Comparison of ENCODE assay signal across 18 cellular contexts in genomic region chr19:17114414-17114831, GRCh38. TPM values are rescaled to one million over a fixed set of nuclear protein-coding genes. Genes with fewer than 3 reads are reported as not detected.
DNase-seq lines count a peak whose midpoint lies in the region; ATAC-seq and TF ChIP-seq lines count a peak whose summit lies in the region.
"Had no signal": no experiment of that assay in that cellular context is flagged by ENCODE, and none has a peak within 500 bp of the region (broad histone marks: within the 10 kb centered on the region; RNA-seq: fewer than 3 reads in every experiment).

No MANE protein-coding gene starts in this region.

- peaks cover 12 to 15% of the 10 kb centered on the region in 2 donors for H3K4me1 ChIP-seq in esophagus (ENCODE audit: control insufficient read depth in 2 of 2, insufficient read depth in 2 of 2, low read length in 1 of 2)
- peaks cover 69 to 79% of the 10 kb centered on the region in 2 experiments for H3K4me1 ChIP-seq in neutrophil (ENCODE audit: control insufficient read depth in 1 of 2, insufficient read depth in 1 of 2, low read depth in 1 of 2, low read length in 1 of 2)

- no peak overlapping the region for H3K4me3 ChIP-seq in esophagus (ENCODE audit: low read depth in 1 of 2, low read length in 2 of 2)
- H3K4me3 ChIP-seq in neutrophil (ENCODE audit: low read depth in 1 of 2, low read length in 1 of 2), result peak overlapping the region in 1 of 2 experiments; percentile 56

- H3K9me3 Mint-ChIP-seq in WTC11, result no peaks in the 10 kb centered on the region
- H3K9me3 Mint-ChIP-seq: activated B cell treated with CpG ODN at 0.5 μM for 24 hours; activated naive CD4-positive, alpha-beta T cell treated with anti-CD3 and anti-CD28 coated beads, Interleukin-2, amount 10 ng/mL, durations not matched to agents 7 days and 5 days; HFFc6; T-cell had no signal

- H3K27me3 ChIP-seq in esophagus (ENCODE audit: control insufficient read depth in 1 of 2, insufficient read depth in 2 of 2, low read length in 2 of 2) (no peaks in the 10 kb centered on the region), neutrophil (no peaks in the 10 kb centered on the region)

- H3K36me3 ChIP-seq in esophagus (ENCODE audit: control insufficient read depth in 2 of 2, insufficient read depth in 2 of 2, low read length in 1 of 2), result peaks cover 0 to 19% of the 10 kb centered on the region in 2 donors
- peaks cover 12% of the 10 kb centered on the region for H3K36me3 ChIP-seq in neutrophil

- peak; percentile 65 for ATAC-seq in WTC11
- ATAC-seq in HG03108 (IDR thresholded peaks at IDR 0.05; ENCODE audit: unreplicated experiment), result no peak
- ATAC-seq: T-cell had no signal

- TF ChIP-seq CTCF in C4-2B (conservative IDR thresholded peaks at IDR 0.05) (no peak), WTC11 (IDR thresholded peaks at IDR 0.05) (no peak), neutrophil (IDR thresholded peaks at IDR 0.05) (no peak)

- no peaks in the 10 kb centered on the region for H3K9me3 ChIP-seq in esophagus (ENCODE audit: control insufficient read depth in 2 of 2, insufficient read depth in 1 of 2, low read depth in 1 of 2, low read length in 1 of 2)
- no peaks in the 10 kb centered on the region for H3K9me3 ChIP-seq in neutrophil

- peaks cover 13% of the 10 kb centered on the region; the same call in 1 of the 2 replicates for H3K36me3 Mint-ChIP-seq in WTC11

- DNase-seq in WTC11 (ENCODE audit: low spot score), result peak; percentile 35
- DNase-seq in NCI-H2171 (lab: John Stamatoyannopoulos, UW), result no peak
- no peak for DNase-seq in NCI-H1417 treated with DMSO at 0.1 percent for 48 hours (lab: John Stamatoyannopoulos, UW)
- no peak for DNase-seq in amniotic stem cell (lab: John Stamatoyannopoulos, UW)
- DNase-seq: activated B cell treated with CpG ODN at 0.5 μM for 24 hours; activated naive CD4-positive, alpha-beta T cell treated with anti-CD3 and anti-CD28 coated beads, Interleukin-2, amount 10 ng/mL, durations not matched to agents 7 days and 5 days; HFFc6; hippocampal formation; NCI-H187 treated with DMSO at 0.1 percent for 48 hours; NCI-H526; nephron progenitor cell; RPMI8226; T-cell had no signal

- CTCF ChIA-PET in WTC11 (lab: Charles Lee), result no interaction called here

- H3K27ac ChIP-seq in C4-2B (peak overlapping the region; percentile 14), esophagus (ENCODE audit: low read depth in 2 of 2, low read length in 1 of 2) (peak overlapping the region; percentile 64 to 72), neutrophil (peak overlapping the region; percentile 97)
- H3K27ac ChIP-seq: HL-60 had no signal

- POLR2A ChIA-PET in WTC11 (lab: Charles Lee), result no interaction called here

- H3K4me1 Mint-ChIP-seq in WTC11, result peaks cover 51% of the 10 kb centered on the region

- no peaks in the 10 kb centered on the region for H3K27me3 Mint-ChIP-seq in WTC11 (ENCODE audit: low read depth)
- H3K27me3 Mint-ChIP-seq: activated B cell treated with CpG ODN at 0.5 μM for 24 hours; activated naive CD4-positive, alpha-beta T cell treated with anti-CD3 and anti-CD28 coated beads, Interleukin-2, amount 10 ng/mL, durations not matched to agents 7 days and 5 days; T-cell had no signal

- peak overlapping the region; percentile 29 for H3K4me3 Mint-ChIP-seq in WTC11
- H3K4me3 Mint-ChIP-seq: activated B cell treated with CpG ODN at 0.5 μM for 24 hours; activated naive CD4-positive, alpha-beta T cell treated with anti-CD3 and anti-CD28 coated beads, Interleukin-2, amount 10 ng/mL, durations not matched to agents 7 days and 5 days; HFFc6; nephron progenitor cell; T-cell had no signal

- peak overlapping the region; percentile 99 for H3K27ac Mint-ChIP-seq in WTC11
- H3K27ac Mint-ChIP-seq: activated B cell treated with CpG ODN at 0.5 μM for 24 hours; activated naive CD4-positive, alpha-beta T cell treated with anti-CD3 and anti-CD28 coated beads, Interleukin-2, amount 10 ng/mL, durations not matched to agents 7 days and 5 days; HFFc6; nephron progenitor cell had no signal

- WGBS in esophagus, 2 donors, result 42 to 59% methylated on average over 12 of the region's 12 CpGs

TF ChIP-seq in WTC11, 78 proteins besides CTCF, POLR2A, EP300 and RAD21 (continues in another document):
- TF ChIP-seq, protein P1, sequence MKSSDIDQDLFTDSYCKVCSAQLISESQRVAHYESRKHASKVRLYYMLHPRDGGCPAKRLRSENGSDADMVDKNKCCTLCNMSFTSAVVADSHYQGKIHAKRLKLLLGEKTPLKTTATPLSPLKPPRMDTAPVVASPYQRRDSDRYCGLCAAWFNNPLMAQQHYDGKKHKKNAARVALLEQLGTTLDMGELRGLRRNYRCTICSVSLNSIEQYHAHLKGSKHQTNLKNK (CRISPR knock-in tag; IDR thresholded peaks at IDR 0.05), result no peak
- 0 out of 2 replicates have a peak, but pooled peaks have one; percentile 8 for TF ChIP-seq NFE2L1 (CRISPR knock-in tag; IDR thresholded peaks at IDR 0.05)
- no peak for TF ChIP-seq AFF4 (CRISPR knock-in tag; IDR thresholded peaks at IDR 0.05; ENCODE audit: borderline replicate concordance)
- TF ChIP-seq ATF6 (CRISPR knock-in tag; IDR thresholded peaks at IDR 0.05), result no peak
- TF ChIP-seq, protein P2, sequence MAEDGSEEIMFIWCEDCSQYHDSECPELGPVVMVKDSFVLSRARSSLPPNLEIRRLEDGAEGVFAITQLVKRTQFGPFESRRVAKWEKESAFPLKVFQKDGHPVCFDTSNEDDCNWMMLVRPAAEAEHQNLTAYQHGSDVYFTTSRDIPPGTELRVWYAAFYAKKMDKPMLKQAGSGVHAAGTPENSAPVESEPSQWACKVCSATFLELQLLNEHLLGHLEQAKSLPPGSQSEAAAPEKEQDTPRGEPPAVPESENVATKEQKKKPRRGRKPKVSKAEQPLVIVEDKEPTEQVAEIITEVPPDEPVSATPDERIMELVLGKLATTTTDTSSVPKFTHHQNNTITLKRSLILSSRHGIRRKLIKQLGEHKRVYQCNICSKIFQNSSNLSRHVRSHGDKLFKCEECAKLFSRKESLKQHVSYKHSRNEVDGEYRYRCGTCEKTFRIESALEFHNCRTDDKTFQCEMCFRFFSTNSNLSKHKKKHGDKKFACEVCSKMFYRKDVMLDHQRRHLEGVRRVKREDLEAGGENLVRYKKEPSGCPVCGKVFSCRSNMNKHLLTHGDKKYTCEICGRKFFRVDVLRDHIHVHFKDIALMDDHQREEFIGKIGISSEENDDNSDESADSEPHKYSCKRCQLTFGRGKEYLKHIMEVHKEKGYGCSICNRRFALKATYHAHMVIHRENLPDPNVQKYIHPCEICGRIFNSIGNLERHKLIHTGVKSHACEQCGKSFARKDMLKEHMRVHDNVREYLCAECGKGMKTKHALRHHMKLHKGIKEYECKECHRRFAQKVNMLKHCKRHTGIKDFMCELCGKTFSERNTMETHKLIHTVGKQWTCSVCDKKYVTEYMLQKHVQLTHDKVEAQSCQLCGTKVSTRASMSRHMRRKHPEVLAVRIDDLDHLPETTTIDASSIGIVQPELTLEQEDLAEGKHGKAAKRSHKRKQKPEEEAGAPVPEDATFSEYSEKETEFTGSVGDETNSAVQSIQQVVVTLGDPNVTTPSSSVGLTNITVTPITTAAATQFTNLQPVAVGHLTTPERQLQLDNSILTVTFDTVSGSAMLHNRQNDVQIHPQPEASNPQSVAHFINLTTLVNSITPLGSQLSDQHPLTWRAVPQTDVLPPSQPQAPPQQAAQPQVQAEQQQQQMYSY (CRISPR knock-in tag; IDR thresholded peaks at IDR 0.05), result no peak

RNA-seq across cellular contexts. Expression of gene MYO9B, which starts 38.8 kb away (rescaled TPM):
- total RNA-seq in WTC11 (2021), result 70.3 to 94.3 TPM (median 73.4 TPM) in 3 replicates
- 10 to 100 TPM; 24.2 to 41.2 TPM for polyA plus RNA-seq in esophagus

RNA-seq across cellular contexts. Expression of gene HAUS8, which starts 39.2 kb away (rescaled TPM):
- total RNA-seq in WTC11 (2021), result 27.9 to 29.9 TPM (median 29.7 TPM) in 3 replicates
- 1 to 10 TPM; 7.8 to 9.3 TPM for polyA plus RNA-seq in esophagus

Comparison
In these comparisons a context has a peak if more than half of its experiments do, and no peak if none do; other contexts are left out.
1. H3K27ac ChIP-seq: peak in every context shown above with its lines; median percentile 97 in neutrophil; 68 in esophagus; 14 in C4-2B.